In genomic region chr21:22223385-22223784, GRCh38 we compare ENCODE assay signal across 12 cellular contexts.
DNase-seq lines count a peak whose midpoint lies in the region; ATAC-seq and TF ChIP-seq lines count a peak whose summit lies in the region.
"Had no signal": no experiment of that assay in that cellular context is flagged by ENCODE, and none has a peak within 500 bp of the region (broad histone marks: within the 10 kb centered on the region; RNA-seq: fewer than 3 reads in every experiment).

No MANE protein-coding gene starts in this region.

- H3K27me3 Mint-ChIP-seq in progenitor cell of endocrine pancreas, result no peaks in the 10 kb centered on the region
- H3K27me3 Mint-ChIP-seq: central memory CD8-positive, alpha-beta T cell had no signal

- no peaks in the 10 kb centered on the region for H3K4me1 Mint-ChIP-seq in progenitor cell of endocrine pancreas (ENCODE audit: low read depth)
- H3K4me1 Mint-ChIP-seq: central memory CD8-positive, alpha-beta T cell had no signal

- DNase-seq in left lobe of liver (ENCODE audit: low spot score), result no peak
- DNase-seq in DMS53 treated with DMSO at 0.1 percent for 48 hours (lab: John Stamatoyannopoulos, UW; ENCODE audit: unreplicated experiment), result no peak
- no peak for DNase-seq in progenitor cell of endocrine pancreas (ENCODE audit: low spot score, unreplicated experiment)
- DNase-seq in putamen (ENCODE audit: low spot score), result no peak
- no peak for DNase-seq in stimulated activated CD4-positive, alpha-beta T cell treated with anti-CD3 and anti-CD28 coated beads, Interleukin-4, amount 100 ng/mL, for 4 hours
- DNase-seq: left ventricle myocardium inferior, NCI-H1105, T1000 had no signal

- H3K4me3 Mint-ChIP-seq in progenitor cell of endocrine pancreas (ENCODE audit: low read depth), result no peak overlapping the region
- H3K4me3 Mint-ChIP-seq: central memory CD8-positive, alpha-beta T cell had no signal

- no peak overlapping the region for H3K27ac Mint-ChIP-seq in progenitor cell of endocrine pancreas

- H3K36me3 Mint-ChIP-seq in progenitor cell of endocrine pancreas (ENCODE audit: insufficient read depth), result no peaks in the 10 kb centered on the region

- no peak for TF ChIP-seq CTCF in progenitor cell of endocrine pancreas (IDR thresholded peaks at IDR 0.05; ENCODE audit: unreplicated experiment)

- ATAC-seq in GM18868 (IDR thresholded peaks at IDR 0.05; ENCODE audit: unreplicated experiment) (peak; percentile 89), GM21723 (IDR thresholded peaks at IDR 0.05; ENCODE audit: unreplicated experiment) (peak; percentile 80), HG03378 (IDR thresholded peaks at IDR 0.05; ENCODE audit: unreplicated experiment) (peak; percentile 87), left lobe of liver (peak; percentile 66)

- no peaks in the 10 kb centered on the region for H3K9me3 Mint-ChIP-seq in progenitor cell of endocrine pancreas (ENCODE audit: low read depth)
